31 cellular contexts compared by ENCODE assay signal in the genomic region with DNA sequence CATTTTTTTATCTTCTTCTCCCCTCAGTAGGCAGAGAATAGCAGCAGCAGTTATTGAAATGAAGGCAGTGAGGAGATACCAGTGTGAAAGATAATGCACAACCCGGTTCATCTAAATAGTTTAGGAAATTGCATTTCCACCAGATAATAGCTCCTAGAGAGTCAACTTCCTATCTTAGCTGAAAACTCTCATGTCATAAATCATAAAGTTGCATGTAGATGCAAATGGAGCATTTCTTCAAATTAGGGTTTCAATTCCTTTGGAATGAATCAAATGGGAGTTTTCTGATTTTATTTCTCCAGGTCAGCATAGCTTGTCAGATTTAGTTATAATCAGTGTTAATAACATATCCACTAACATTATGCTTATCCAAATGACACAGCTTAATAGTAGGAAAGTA.
"Had no signal": no experiment of that assay in that cellular context is flagged by ENCODE, and none has a peak within 500 bp of the region (broad histone marks: within the 10 kb centered on the region; RNA-seq: fewer than 3 reads in every experiment).

No MANE protein-coding gene starts in this region.

- ATAC-seq: activated naive CD4-positive, alpha-beta T cell treated with anti-CD3 and anti-CD28 coated beads, Interleukin-2, amount 50 U/mL, for 72 hours; activated naive CD8-positive, alpha-beta T cell treated with anti-CD3 and anti-CD28 coated beads, Interleukin-2, amount 50 U/mL, for 24 hours; activated T-cell treated with anti-CD3 and anti-CD28 coated beads, Interleukin-2, amount 50 U/mL, for 4 hours; activated T-cell treated with anti-CD3 and anti-CD28 coated beads, Interleukin-2, amount 50 U/mL, for 72 hours; activated T-helper 17 cell treated with anti-CD3 and anti-CD28 coated beads, Interleukin-2, amount 50 U/mL, for 72 hours; body of pancreas had no signal

- DNase-seq: activated effector memory CD4-positive, alpha-beta T cell treated with anti-CD3 and anti-CD28 coated beads, Interleukin-2, amount 50 U/mL, for 16 hours; activated effector memory CD4-positive, alpha-beta T cell treated with Interleukin-2 at 50 U/mL for 16 hours; activated gamma-delta T cell; activated gamma-delta T cell treated with Interleukin-2 at 50 U/mL for 16 hours; activated naive CD4-positive, alpha-beta T cell; activated naive CD4-positive, alpha-beta T cell treated with anti-CD3 and anti-CD28 coated beads for 36 hours; activated naive CD4-positive, alpha-beta T cell treated with anti-CD3 and anti-CD28 coated beads, Interleukin-2, amount 10 ng/mL, durations not matched to agents 7 days and 5 days; activated naive CD4-positive, alpha-beta T cell treated with anti-CD3 and anti-CD28 coated beads, Interleukin-2, amount 50 U/mL, for 16 hours; activated naive CD4-positive, alpha-beta T cell treated with Interleukin-2 at 50 U/mL for 16 hours; activated naive CD8-positive, alpha-beta T cell treated with anti-CD3 and anti-CD28 coated beads for 36 hours; activated naive CD8-positive, alpha-beta T cell treated with anti-CD3 and anti-CD28 coated beads, Interleukin-2, amount 10 ng/mL, durations not matched to agents 7 days and 5 days; activated naive CD8-positive, alpha-beta T cell treated with anti-CD3 and anti-CD28 coated beads, Interleukin-2, amount 50 U/mL, for 24 hours; activated T-cell treated with anti-CD3 and anti-CD28 coated beads, Interleukin-2, amount 50 U/mL, for 24 hours; activated T-cell treated with anti-CD3 and anti-CD28 coated beads, Interleukin-2, amount 50 U/mL, for 4 hours; activated T-cell treated with anti-CD3 and anti-CD28 coated beads, Interleukin-2, amount 50 U/mL, for 48 hours; activated T-cell treated with anti-CD3 and anti-CD28 coated beads, Interleukin-2, amount 50 U/mL, for 72 hours; adrenal gland; amniotic stem cell; amygdala; anterior cingulate cortex; aorta; body of pancreas; brain microvascular endothelial cell; caudate nucleus; central memory CD4-positive, alpha-beta T cell; cerebellar nuclear complex had no signal

- H3K9me3 ChIP-seq: adrenal gland, ascending aorta, body of pancreas, breast epithelium had no signal

- H3K27me3 ChIP-seq: adrenal gland, ascending aorta, body of pancreas, brain microvascular endothelial cell, breast epithelium, cardiac muscle cell had no signal

- H3K4me3 ChIP-seq: adrenal gland, ascending aorta, body of pancreas, breast epithelium, cardiac muscle cell had no signal

- H3K36me3 ChIP-seq: adrenal gland, ascending aorta, brain microvascular endothelial cell, breast epithelium, cardiac muscle cell had no signal

- H3K4me1 ChIP-seq: adrenal gland, ascending aorta, breast epithelium had no signal

- H3K27ac ChIP-seq: adrenal gland, ascending aorta, body of pancreas, brain microvascular endothelial cell, breast epithelium, cardiac muscle cell had no signal
